In genomic region chr2:207625014-207625755, GRCh38 we compare ENCODE assay signal across 1 cellular context.
TF ChIP-seq lines count a peak whose summit lies in the region.

METTL21A (minus strand) TSS chr2:207625394; CDS start chr2:207624375, 1,019 bp downstream.

TF ChIP-seq in HepG2, 621 proteins besides CTCF, POLR2A, EP300 and RAD21 (continued from another document and continues in another):
- TF ChIP-seq ZNF44 (CRISPR knock-in tag; IDR thresholded peaks at IDR 0.05): no peak
- no peak for TF ChIP-seq HOMEZ (CRISPR knock-in tag; IDR thresholded peaks at IDR 0.05; ENCODE audit: low read depth)
- TF ChIP-seq ZNF792 (CRISPR knock-in tag; IDR thresholded peaks at IDR 0.05): peak; percentile 85
- TF ChIP-seq ZNF672 (CRISPR knock-in tag; IDR thresholded peaks at IDR 0.05): no peak
- 0 out of 2 replicates have a peak, but pooled peaks have one; percentile 57 for TF ChIP-seq ELF4 (CRISPR knock-in tag; IDR thresholded peaks at IDR 0.05; ENCODE audit: borderline replicate concordance)
- no peak for TF ChIP-seq ZNF513 (CRISPR knock-in tag; conservative IDR thresholded peaks at IDR 0.05)
- no peak for TF ChIP-seq SNRNP70 (IDR thresholded peaks at IDR 0.05; ENCODE audit: low read depth, low read length)
- TF ChIP-seq ZNF3 (CRISPR knock-in tag; IDR thresholded peaks at IDR 0.05): no peak
- no peak for TF ChIP-seq CREB3 (CRISPR knock-in tag; IDR thresholded peaks at IDR 0.05)
- TF ChIP-seq RNF219 (CRISPR knock-in tag; IDR thresholded peaks at IDR 0.05): peak; percentile 95
- TF ChIP-seq ZNF816 (CRISPR knock-in tag; IDR thresholded peaks at IDR 0.05; ENCODE audit: borderline replicate concordance): peak; percentile 92
- TF ChIP-seq SRSF9 (IDR thresholded peaks at IDR 0.05; ENCODE audit: borderline replicate concordance, insufficient read depth, low read depth, low read length, poor library complexity, severe bottlenecking): no peak
- TF ChIP-seq ELF1 (CRISPR knock-in tag; IDR thresholded peaks at IDR 0.05): peak; percentile 74
- TF ChIP-seq ZNF207 (IDR thresholded peaks at IDR 0.05; ENCODE audit: borderline replicate concordance): no peak
- peak; percentile 87 for TF ChIP-seq CBX5 (CRISPR knock-in tag; IDR thresholded peaks at IDR 0.05; ENCODE audit: borderline replicate concordance)
- TF ChIP-seq RFX3 (CRISPR knock-in tag; IDR thresholded peaks at IDR 0.05): no peak
- no peak for TF ChIP-seq NFIC (IDR thresholded peaks at IDR 0.05; ENCODE audit: low read length)
- TF ChIP-seq ZFP1 (CRISPR knock-in tag; IDR thresholded peaks at IDR 0.05): peak; percentile 49; the same call in 1 of the 2 replicates
- no peak; the same call in 1 of the 2 replicates for TF ChIP-seq ZSCAN25 (CRISPR knock-in tag; IDR thresholded peaks at IDR 0.05)
- TF ChIP-seq HES4 (CRISPR knock-in tag; IDR thresholded peaks at IDR 0.05; ENCODE audit: borderline replicate concordance): no peak
- TF ChIP-seq ARNT (IDR thresholded peaks at IDR 0.05): no peak
- TF ChIP-seq ZNF761 (CRISPR knock-in tag; conservative IDR thresholded peaks at IDR 0.05): peak; percentile 81; the same call in 1 of the 2 replicates
- TF ChIP-seq DRAP1 (CRISPR knock-in tag; IDR thresholded peaks at IDR 0.05): peak; percentile 88
- TF ChIP-seq ZNF407 (CRISPR knock-in tag; IDR thresholded peaks at IDR 0.05; ENCODE audit: not compliant biosample characterization): peak; percentile 32
- peak; percentile 60 for TF ChIP-seq RXRB (CRISPR knock-in tag; IDR thresholded peaks at IDR 0.05; ENCODE audit: borderline replicate concordance)
- peak; percentile 84 for TF ChIP-seq GABPA (IDR thresholded peaks at IDR 0.05; ENCODE audit: low read depth, low read length)
- TF ChIP-seq GABPA (CRISPR knock-in tag; IDR thresholded peaks at IDR 0.05; ENCODE audit: low read depth): peak; percentile 78
- peak; percentile 74 for TF ChIP-seq SKI (IDR thresholded peaks at IDR 0.05; ENCODE audit: partially characterized antibody)
- peak; percentile 71 for TF ChIP-seq ELF3 (CRISPR knock-in tag; IDR thresholded peaks at IDR 0.05)
- TF ChIP-seq SP4 (CRISPR knock-in tag; IDR thresholded peaks at IDR 0.05): peak; percentile 93
- TF ChIP-seq ZNF709 (CRISPR knock-in tag; IDR thresholded peaks at IDR 0.05): peak; percentile 93
- TF ChIP-seq MEIS2 (CRISPR knock-in tag; IDR thresholded peaks at IDR 0.05): peak; percentile 83; the same call in 1 of the 2 replicates
- TF ChIP-seq ZNF788 (CRISPR knock-in tag; IDR thresholded peaks at IDR 0.05; ENCODE audit: borderline replicate concordance): peak; percentile 99
- peak; percentile 86 for TF ChIP-seq NAIF1 (CRISPR knock-in tag; IDR thresholded peaks at IDR 0.05; ENCODE audit: borderline replicate concordance)
- peak; percentile 73; the same call in 1 of the 2 replicates for TF ChIP-seq HMGXB3 (CRISPR knock-in tag; IDR thresholded peaks at IDR 0.05; ENCODE audit: borderline replicate concordance)
- TF ChIP-seq ZNF138 (CRISPR knock-in tag; IDR thresholded peaks at IDR 0.05; ENCODE audit: low read depth): peak; percentile 41; the same call in 1 of the 2 replicates
- peak; percentile 91; the same call in 1 of the 2 replicates for TF ChIP-seq CENPBD1 (CRISPR knock-in tag; IDR thresholded peaks at IDR 0.05; ENCODE audit: borderline replicate concordance, low read depth)
- TF ChIP-seq ZNF362 (CRISPR knock-in tag; IDR thresholded peaks at IDR 0.05; ENCODE audit: borderline replicate concordance): no peak
- TF ChIP-seq ZNF256 (CRISPR knock-in tag; conservative IDR thresholded peaks at IDR 0.05): no peak; the same call in 1 of the 2 replicates
